Comparison of ENCODE assay signal across 8 cellular contexts in the genomic region with DNA sequence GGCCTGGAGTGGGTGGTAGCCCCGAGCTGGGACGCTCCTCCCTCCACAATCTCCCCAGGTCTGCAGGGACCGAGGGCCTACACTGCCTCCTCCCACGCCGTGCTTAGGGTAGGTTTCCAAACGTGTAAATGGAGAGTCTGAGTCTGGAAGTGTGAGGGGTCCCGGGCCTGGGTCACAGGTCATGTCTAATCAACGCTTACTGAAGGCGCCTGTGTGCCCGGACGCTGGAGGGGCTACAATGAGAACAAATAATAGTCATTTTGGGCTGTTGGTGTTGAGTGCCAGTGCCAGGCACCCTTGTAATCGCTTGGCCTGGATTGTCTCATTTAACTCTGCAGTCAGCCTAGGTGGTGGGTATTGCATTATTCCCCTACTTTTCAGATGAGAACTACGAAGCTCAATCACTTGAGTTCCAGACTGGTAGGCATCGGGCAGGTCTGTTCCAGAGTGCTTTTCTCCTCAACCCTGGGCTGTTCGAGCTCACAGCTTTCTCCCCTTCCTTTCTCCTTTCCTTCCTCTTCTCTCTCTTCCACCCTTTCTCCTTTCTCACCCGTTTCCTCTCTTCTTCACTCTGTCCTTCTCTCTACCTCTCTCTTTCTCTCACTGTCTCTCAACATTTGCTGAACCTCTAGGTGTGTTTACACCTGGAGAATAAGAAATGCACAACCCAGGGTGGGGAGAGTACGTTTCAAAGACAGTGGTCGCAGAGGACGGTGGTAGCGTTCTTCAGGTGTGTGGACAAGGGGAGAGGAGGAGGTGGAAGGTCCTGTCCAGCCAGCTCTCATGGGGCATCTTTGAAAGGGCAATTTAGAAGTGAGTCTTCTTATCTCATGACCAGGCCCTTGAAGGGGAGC. TPM values are rescaled to one million over a fixed set of nuclear protein-coding genes. Genes with fewer than 3 reads are reported as not detected.
DNase-seq lines count a peak whose midpoint lies in the region; ATAC-seq lines count a peak whose summit lies in the region.

No MANE protein-coding gene starts in this region.

- peak overlapping the region; percentile 85 for H3K4me3 Mint-ChIP-seq in T-helper 2 cell treated with Interferon-gamma antibody and Interleukin-4, amounts not matched to agents 5 μg/mL and 100 μg/mL, for 36 hours

- no peaks in the 10 kb centered on the region for H3K27me3 Mint-ChIP-seq in T-helper 2 cell treated with Interferon-gamma antibody and Interleukin-4, amounts not matched to agents 5 μg/mL and 100 μg/mL, for 36 hours (ENCODE audit: low read depth)

- H3K4me3 ChIP-seq in adipocyte (ENCODE audit: low read length) = peak overlapping the region; percentile 93
- H3K4me3 ChIP-seq in subcutaneous abdominal adipose tissue (ENCODE audit: low read depth in 1 of 5, low read length in 5 of 5) = peak overlapping the region; percentile 67 to 80 (median 74)

- peak overlapping the region; percentile 92 for H3K9ac ChIP-seq in adipocyte (ENCODE audit: low read length)
- H3K9ac ChIP-seq in subcutaneous abdominal adipose tissue (ENCODE audit: low read length in 5 of 5) = peak overlapping the region; percentile 73 to 95 (median 92)

- no peaks in the 10 kb centered on the region for H3K27me3 ChIP-seq in adipocyte (replicated peaks; ENCODE audit: control insufficient read depth, insufficient read depth, low read length)
- H3K27me3 ChIP-seq in subcutaneous abdominal adipose tissue (ENCODE audit: control insufficient read depth in 5 of 5, insufficient read depth in 4 of 5, low read length in 5 of 5) = no peaks in the 10 kb centered on the region

- no peaks in the 10 kb centered on the region for H3K9me3 Mint-ChIP-seq in T-helper 2 cell treated with Interferon-gamma antibody and Interleukin-4, amounts not matched to agents 5 μg/mL and 100 μg/mL, for 36 hours

- peaks cover 30% of the 10 kb centered on the region for H3K4me1 Mint-ChIP-seq in T-helper 2 cell treated with Interferon-gamma antibody and Interleukin-4, amounts not matched to agents 5 μg/mL and 100 μg/mL, for 36 hours (ENCODE audit: low read depth)

- DNase-seq in T-helper 2 cell treated with Interferon-gamma antibody and Interleukin-4, amounts not matched to agents 5 μg/mL and 100 μg/mL, for 36 hours (ENCODE audit: low spot score) = no peak
- DNase-seq in T-helper 2 cell (no peak), adipocyte (ENCODE audit: low read depth) (no peak), left colon (no peak), midbrain (lab: John Stamatoyannopoulos, UW) (no peak)

- H3K9me3 ChIP-seq in adipocyte (ENCODE audit: control insufficient read depth, low read length) = no peaks in the 10 kb centered on the region
- H3K9me3 ChIP-seq in subcutaneous abdominal adipose tissue (ENCODE audit: control insufficient read depth in 5 of 5, low read length in 5 of 5) = no peaks in the 10 kb centered on the region

- peaks cover 32% of the 10 kb centered on the region for H3K4me1 ChIP-seq in adipocyte (ENCODE audit: control insufficient read depth, insufficient read depth, low read length)
- peaks cover 13 to 71% (median 60%) of the 10 kb centered on the region in 5 donors for H3K4me1 ChIP-seq in subcutaneous abdominal adipose tissue (ENCODE audit: control insufficient read depth in 5 of 5, insufficient read depth in 5 of 5, low read length in 5 of 5)

- H3K36me3 ChIP-seq in adipocyte (ENCODE audit: control insufficient read depth, insufficient read depth, low read length, severe bottlenecking) (peaks cover 18% of the 10 kb centered on the region), subcutaneous abdominal adipose tissue (ENCODE audit: control insufficient read depth in 5 of 5, insufficient read depth in 5 of 5, low read length in 5 of 5) (peaks cover 0 to 25% (median 10%) of the 10 kb centered on the region in 5 donors)

- ATAC-seq in HG03175 (IDR thresholded peaks at IDR 0.05; ENCODE audit: unreplicated experiment) (peak; percentile 24), left colon (peak; percentile 29), HG03025 (IDR thresholded peaks at IDR 0.05; ENCODE audit: low FRiP score, unreplicated experiment) (no peak)

- intact Hi-C loops in left colon (cut with DNase I, micrococcal nuclease) = no loop called here

- peak overlapping the region; percentile 77 for H3K27ac Mint-ChIP-seq in T-helper 2 cell treated with Interferon-gamma antibody and Interleukin-4, amounts not matched to agents 5 μg/mL and 100 μg/mL, for 36 hours

- peak overlapping the region; percentile 93 for H3K27ac ChIP-seq in subcutaneous abdominal adipose tissue (ENCODE audit: low read depth, low read length)

- H3K36me3 Mint-ChIP-seq in T-helper 2 cell treated with Interferon-gamma antibody and Interleukin-4, amounts not matched to agents 5 μg/mL and 100 μg/mL, for 36 hours (ENCODE audit: low read depth) = peaks cover 4% of the 10 kb centered on the region

RNA-seq across cellular contexts. Expression of gene SLC66A1, which starts 0.9 kb away (rescaled TPM):
- 10 to 100 TPM; 13.7 to 16.1 TPM for total RNA-seq in left colon

RNA-seq across cellular contexts. Expression of gene AKR7A2, which starts 1.1 kb away (rescaled TPM):
- total RNA-seq in left colon = 100 to 1,000 TPM in 1 of 2 donors, 10 to 100 TPM in 1; 98.7 to 104 TPM

RNA-seq across cellular contexts. Expression of gene AKR7A3, which starts 24.4 kb away (rescaled TPM):
- 10 to 100 TPM; 92.5 to 94.3 TPM for total RNA-seq in left colon
